Comparison of ENCODE assay signal across 29 cellular contexts in the genomic region with DNA sequence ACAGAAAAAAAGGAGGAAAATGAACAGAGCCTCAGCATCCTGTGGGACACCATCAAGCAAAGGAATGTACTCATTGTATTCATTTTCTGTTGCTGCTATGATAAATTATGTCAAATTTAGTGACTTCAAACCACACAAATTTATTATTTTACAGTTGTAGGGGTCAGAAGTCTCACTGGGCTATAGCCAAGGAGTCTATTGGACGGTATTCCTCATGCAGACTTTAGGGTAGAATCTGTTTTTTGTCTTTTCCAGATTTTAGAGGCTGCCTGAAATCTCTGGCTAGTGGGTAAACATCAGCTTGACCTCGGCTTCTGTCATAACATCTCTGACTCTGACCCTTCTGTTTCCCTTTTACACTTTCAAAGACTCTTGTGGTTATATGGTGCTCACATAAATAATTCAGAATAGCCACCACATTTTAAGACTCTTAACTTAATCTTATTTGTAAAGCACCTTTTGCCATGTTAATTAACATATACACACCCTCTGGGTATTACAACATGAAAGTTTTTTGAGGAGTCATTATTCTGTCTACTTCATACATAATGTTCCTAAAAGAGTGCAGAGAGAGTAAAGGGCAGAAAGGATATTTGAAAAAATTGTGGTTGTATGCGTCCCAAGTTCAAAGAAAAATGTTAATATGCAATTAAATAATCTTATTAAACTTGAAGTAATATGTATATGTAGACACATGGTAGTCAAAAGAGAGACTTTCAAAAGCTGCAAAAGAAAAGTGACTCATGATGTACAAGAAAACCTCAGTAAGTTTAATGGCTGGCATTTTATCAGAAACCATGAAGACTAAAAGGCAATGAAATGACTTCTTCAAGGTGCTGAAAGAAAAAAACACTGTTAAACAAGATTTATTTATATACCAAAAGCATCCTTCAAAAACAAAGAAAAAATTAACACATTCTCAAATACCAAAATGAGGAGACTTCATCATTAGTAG.
DNase-seq lines count a peak whose midpoint lies in the region; ATAC-seq, FAIRE-seq and TF ChIP-seq lines count a peak whose summit lies in the region.
"Had no signal": no experiment of that assay in that cellular context is flagged by ENCODE, and none has a peak within 500 bp of the region (broad histone marks: within the 10 kb centered on the region; RNA-seq: fewer than 3 reads in every experiment).

No MANE protein-coding gene starts in this region.

- H3K4me3 ChIP-seq in choroid plexus epithelial cell (ENCODE audit: low read depth, low read length) (no peak overlapping the region), mesenchymal stem cell (ENCODE audit: insufficient read depth in 1 of 2, low read depth in 1 of 2, low read length in 2 of 2) (no peak overlapping the region), neuronal stem cell (ENCODE audit: low read length in 2 of 2) (no peak overlapping the region)
- H3K4me3 ChIP-seq: ascending aorta, dorsolateral prefrontal cortex, hepatocyte, skin epidermis, tibial nerve had no signal

- H2BK120ac ChIP-seq in mesenchymal stem cell (ENCODE audit: low read depth, low read length) (no peak overlapping the region), neuronal stem cell (ENCODE audit: low read depth, low read length) (no peak overlapping the region)

- H3K9ac ChIP-seq in mesenchymal stem cell (ENCODE audit: low read length) (no peak overlapping the region), neuronal stem cell (ENCODE audit: low read depth, low read length, poor library complexity) (no peak overlapping the region)

- FAIRE-seq in H54 (lab: Jason Lieb, UNC), result peak; percentile 70
- FAIRE-seq: HTR-8/SVneo had no signal

- no peaks in the 10 kb centered on the region for H3K36me3 ChIP-seq in mesenchymal stem cell (ENCODE audit: control insufficient read depth in 1 of 2, insufficient read depth in 2 of 2, low read depth in 1 of 2, low read length in 2 of 2)
- no peaks in the 10 kb centered on the region for H3K36me3 ChIP-seq in neuronal stem cell (replicated peaks in 1 of 2; ENCODE audit: control insufficient read depth in 2 of 2, insufficient read depth in 2 of 2, low read length in 2 of 2)
- H3K36me3 ChIP-seq: ascending aorta, tibial nerve had no signal

- H3K27ac ChIP-seq in mesenchymal stem cell (ENCODE audit: low read length, poor library complexity, severe bottlenecking) (no peak overlapping the region), neuronal stem cell (replicated peaks; ENCODE audit: low read length) (no peak overlapping the region)
- H3K27ac ChIP-seq: ascending aorta, dorsolateral prefrontal cortex, epithelial cell of prostate, hepatocyte, skin epidermis had no signal

- DNase-seq in A172 (ENCODE audit: low spot score) (peak; percentile 41), H54 (ENCODE audit: insufficient read length, low spot score) (no peak), choroid plexus epithelial cell (ENCODE audit: low read depth) (peak; percentile 20), mesenchymal stem cell (peak; percentile 43), neuronal stem cell (ENCODE audit: low spot score) (no peak), ecto neural progenitor cell (ENCODE audit: low spot score) (no peak)
- DNase-seq in activated naive CD4-positive, alpha-beta T cell treated with anti-CD3 and anti-CD28 coated beads, Interleukin-2, amount 50 U/mL, for 72 hours (ENCODE audit: low spot score in 2 of 2), result no peak
- DNase-seq: activated CD4-positive, alpha-beta memory T cell treated with anti-CD3 and anti-CD28 coated beads for 36 hours; activated CD4-positive, CD25-positive, alpha-beta regulatory T cell treated with anti-CD3 and anti-CD28 coated beads, Interleukin-2, amount 50 U/mL, for 72 hours; activated naive CD8-positive, alpha-beta T cell treated with anti-CD3 and anti-CD28 coated beads for 36 hours; cerebellar nuclear complex; dorsolateral prefrontal cortex; KG1; left colon; NCI-H1417 treated with DMSO at 0.1 percent for 48 hours; NCI-H2081 treated with DMSO at 0.1 percent for 48 hours; NCI-H345; NCI-H774; nucleus accumbens; stimulated activated CD4-positive, alpha-beta T cell treated with anti-CD3 and anti-CD28 coated beads, Interleukin-2, amount 100 ng/mL, for 24 hours; T-helper 17 cell had no signal

- H3K9me3 Mint-ChIP-seq in activated naive CD4-positive, alpha-beta T cell treated with anti-CD3 and anti-CD28 coated beads, Interleukin-2, amount 50 U/mL, for 72 hours, result peaks cover 0 to 4% of the 10 kb centered on the region in 2 donors
- H3K9me3 Mint-ChIP-seq: activated naive CD8-positive, alpha-beta T cell treated with anti-CD3 and anti-CD28 coated beads for 36 hours had no signal

- H2BK12ac ChIP-seq in mesenchymal stem cell (ENCODE audit: low read length in 2 of 2) (no peak overlapping the region), neuronal stem cell (ENCODE audit: low read length) (no peak overlapping the region)

- no peak overlapping the region for H3K4ac ChIP-seq in mesenchymal stem cell (ENCODE audit: low read depth in 1 of 2, low read length in 2 of 2)
- no peak overlapping the region for H3K4ac ChIP-seq in neuronal stem cell (ENCODE audit: low read length)

- no peak overlapping the region for H2BK5ac ChIP-seq in mesenchymal stem cell (ENCODE audit: low read depth, low read length, poor library complexity, severe bottlenecking)
- no peak overlapping the region for H2BK5ac ChIP-seq in neuronal stem cell (ENCODE audit: low read length)

- TF ChIP-seq CTCF in choroid plexus epithelial cell (conservative IDR thresholded peaks at IDR 0.05; ENCODE audit: low read depth, low read length), result no peak

- H3K14ac ChIP-seq in mesenchymal stem cell (ENCODE audit: low read length in 2 of 2), result no peak overlapping the region
- H3K14ac ChIP-seq in neuronal stem cell (ENCODE audit: low read length), result no peak overlapping the region

- H2AK5ac ChIP-seq in mesenchymal stem cell (ENCODE audit: low read length, severe bottlenecking), result no peak overlapping the region
- H2AK5ac ChIP-seq in neuronal stem cell (ENCODE audit: low read depth, low read length), result no peak overlapping the region

- no peaks in the 10 kb centered on the region for H3K4me1 ChIP-seq in mesenchymal stem cell (ENCODE audit: control insufficient read depth, insufficient read depth, low read depth, low read length)
- peaks cover 0 to 4% of the 10 kb centered on the region in 2 donors for H3K4me1 ChIP-seq in neuronal stem cell (ENCODE audit: control insufficient read depth in 2 of 2, insufficient read depth in 1 of 2, low read depth in 1 of 2, low read length in 2 of 2)

- no peak for TF ChIP-seq POLR2A in H54 (IDR thresholded peaks at IDR 0.05; ENCODE audit: low read depth, low read length)

- H4K8ac ChIP-seq in mesenchymal stem cell (ENCODE audit: low read length) (no peak overlapping the region), neuronal stem cell (ENCODE audit: low read depth, low read length) (no peak overlapping the region)

- H2AFZ ChIP-seq in mesenchymal stem cell (ENCODE audit: low read depth, low read length) (no peak overlapping the region), neuronal stem cell (ENCODE audit: low read length) (no peak overlapping the region)
- H2AFZ ChIP-seq: hepatocyte had no signal

- ATAC-seq in activated naive CD4-positive, alpha-beta T cell treated with anti-CD3 and anti-CD28 coated beads, Interleukin-2, amount 50 U/mL, for 72 hours, result no peak
- ATAC-seq in GM21526 (IDR thresholded peaks at IDR 0.05; ENCODE audit: low FRiP score, unreplicated experiment), result no peak
- ATAC-seq: left colon, T-helper 17 cell had no signal

- H3K18ac ChIP-seq in mesenchymal stem cell (ENCODE audit: low read depth in 1 of 2, low read length in 2 of 2) (no peak overlapping the region), neuronal stem cell (ENCODE audit: low read length) (no peak overlapping the region)

- H4K91ac ChIP-seq in mesenchymal stem cell (ENCODE audit: low read length), result no peak overlapping the region
- H4K91ac ChIP-seq in neuronal stem cell (ENCODE audit: low read depth, low read length, poor library complexity), result no peak overlapping the region

- no peak overlapping the region for H3K27ac Mint-ChIP-seq in activated naive CD4-positive, alpha-beta T cell treated with anti-CD3 and anti-CD28 coated beads, Interleukin-2, amount 50 U/mL, for 72 hours
- H3K27ac Mint-ChIP-seq: activated CD4-positive, alpha-beta memory T cell treated with anti-CD3 and anti-CD28 coated beads for 36 hours; activated naive CD8-positive, alpha-beta T cell treated with anti-CD3 and anti-CD28 coated beads for 36 hours; memory B cell; T-helper 17 cell had no signal

- H3K9me3 ChIP-seq in mesenchymal stem cell (ENCODE audit: control insufficient read depth, low read length), result peaks cover 3% of the 10 kb centered on the region
- peaks cover 0 to 4% of the 10 kb centered on the region in 2 donors for H3K9me3 ChIP-seq in neuronal stem cell (replicated peaks in 1 of 2; ENCODE audit: control insufficient read depth in 2 of 2, insufficient read depth in 1 of 2, low read depth in 1 of 2, low read length in 2 of 2)
- H3K9me3 ChIP-seq: ascending aorta, tibial nerve had no signal

- no peaks in the 10 kb centered on the region for H3K79me1 ChIP-seq in mesenchymal stem cell (replicated peaks; ENCODE audit: low read length, poor library complexity, severe bottlenecking)
- no peaks in the 10 kb centered on the region for H3K79me1 ChIP-seq in neuronal stem cell (ENCODE audit: low read depth, low read length)

- no peak overlapping the region for H3K23ac ChIP-seq in mesenchymal stem cell (ENCODE audit: low read length in 2 of 2)
- no peak overlapping the region for H3K23ac ChIP-seq in neuronal stem cell (ENCODE audit: low read depth, low read length, poor library complexity)

- WGBS in mesenchymal stem cell, result 10% methylated on average over 2 of the region's 3 CpGs
- no CpG with 5 or more reads among the region's 3 CpGs for WGBS in neuronal stem cell (ENCODE audit: extremely low coverage in 2 of 2, insufficient read length in 2 of 2, insufficient replicate concordance in 1 of 2), 2 donors

- H2BK15ac ChIP-seq in mesenchymal stem cell (ENCODE audit: low read depth, poor library complexity, severe bottlenecking), result no peak overlapping the region
- H2BK15ac ChIP-seq in neuronal stem cell (ENCODE audit: low read length), result no peak overlapping the region

- H3K36me3 Mint-ChIP-seq in activated naive CD4-positive, alpha-beta T cell treated with anti-CD3 and anti-CD28 coated beads, Interleukin-2, amount 50 U/mL, for 72 hours, result no peaks in the 10 kb centered on the region
- H3K36me3 Mint-ChIP-seq: activated CD4-positive, alpha-beta memory T cell treated with anti-CD3 and anti-CD28 coated beads for 36 hours; activated naive CD8-positive, alpha-beta T cell treated with anti-CD3 and anti-CD28 coated beads for 36 hours; memory B cell had no signal

- H3K27me3 ChIP-seq in mesenchymal stem cell (ENCODE audit: control insufficient read depth in 1 of 2, insufficient read depth in 1 of 2, low read length in 2 of 2) (no peaks in the 10 kb centered on the region), neuronal stem cell (ENCODE audit: control insufficient read depth in 3 of 3, insufficient read depth in 3 of 3, low read depth in 1 of 3, low read length in 3 of 3) (no peaks in the 10 kb centered on the region)
- H3K27me3 ChIP-seq: ascending aorta, dorsolateral prefrontal cortex, hepatocyte, tibial nerve had no signal

- no peak overlapping the region for H3K4me2 ChIP-seq in mesenchymal stem cell (ENCODE audit: low read length, poor library complexity, severe bottlenecking)
- no peak overlapping the region for H3K4me2 ChIP-seq in neuronal stem cell (ENCODE audit: insufficient read depth, low read length, poor library complexity, severe bottlenecking)
- H3K4me2 ChIP-seq: hepatocyte had no signal

Comparison
In these comparisons a context has a peak if more than half of its experiments do, and no peak if none do; other contexts are left out.
1. DNase-seq: peak in A172 (single experiment), choroid plexus epithelial cell (single experiment) and mesenchymal stem cell (single experiment); none in H54 (single experiment), neuronal stem cell (single experiment), ecto neural progenitor cell (single experiment) and activated naive CD4-positive, alpha-beta T cell treated with anti-CD3 and anti-CD28 coated beads, Interleukin-2, amount 50 U/mL, for 72 hours (0 of 2).